ENCODE assay signal across 20 cellular contexts in the genomic region with DNA sequence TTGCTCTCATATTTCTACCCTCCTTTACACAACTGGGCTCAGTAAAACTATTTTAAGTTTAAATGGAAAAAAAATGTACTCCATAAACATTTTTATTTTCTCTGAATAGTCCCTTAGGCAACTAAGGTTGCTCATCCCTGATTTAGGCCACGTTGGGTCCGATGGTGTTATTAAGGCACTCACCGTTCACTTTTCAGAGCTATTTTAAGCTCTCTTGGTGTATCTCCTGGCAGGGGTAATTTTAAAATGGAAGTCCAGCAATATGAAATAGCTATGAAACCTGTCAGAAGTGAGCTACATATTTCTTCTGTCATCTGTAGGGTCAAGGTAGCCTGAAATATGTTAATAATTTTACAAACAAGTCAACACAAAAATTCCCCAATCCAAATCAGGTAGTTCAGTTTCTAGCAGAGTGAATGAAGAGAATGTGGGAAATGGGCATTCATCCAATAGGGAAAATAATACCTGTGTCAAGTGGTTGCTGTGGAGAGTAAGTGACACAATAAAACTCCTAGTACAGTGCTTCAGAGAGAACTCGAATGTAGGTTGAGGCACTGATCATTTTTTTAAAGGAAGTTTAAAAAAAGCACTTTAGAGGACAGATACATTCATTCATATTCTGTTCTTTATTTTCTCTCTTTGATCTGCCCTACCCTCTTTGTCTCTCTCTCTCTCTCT.
"Had no signal": no experiment of that assay in that cellular context is flagged by ENCODE, and none has a peak within 500 bp of the region (broad histone marks: within the 10 kb centered on the region; RNA-seq: fewer than 3 reads in every experiment).

No MANE protein-coding gene starts in this region.

- DNase-seq: activated CD4-positive, alpha-beta T cell treated with anti-CD3 and anti-CD28 coated beads for 1 hour; activated gamma-delta T cell treated with Interleukin-2 at 50 U/mL for 16 hours; activated T-cell treated with anti-CD3 and anti-CD28 coated beads, Interleukin-2, amount 50 U/mL, for 1 hour; anterior cingulate cortex; body of pancreas; effector CD4-positive, alpha-beta T cell; foreskin fibroblast; heart right ventricle; left colon; naive thymus-derived CD8-positive, alpha-beta T cell; stimulated activated CD4-positive, alpha-beta T cell treated with anti-CD3 and anti-CD28 coated beads, Interleukin-2, amount 100 ng/mL, for 48 hours; stimulated activated CD8-positive, alpha-beta memory T cell treated with anti-CD3 and anti-CD28 coated beads, Interleukin-4, amount 100 ng/mL, for 48 hours; stimulated activated naive B cell treated with anti-CD40 and anti-IgM and Interleukin-4, amounts not matched to agents 10 μg/mL and 1 μg/mL and 100 μg/mL, for 72 hours; transverse colon; uterus had no signal

- H3K4me1 Mint-ChIP-seq: activated naive CD4-positive, alpha-beta T cell treated with anti-CD3 and anti-CD28 coated beads, Interleukin-2, amount 50 U/mL, for 24 hours; mesothelial cell of epicardium; naive thymus-derived CD8-positive, alpha-beta T cell; neural progenitor cell; stimulated activated naive B cell treated with anti-CD40 and anti-IgM and Interleukin-4, amounts not matched to agents 10 μg/mL and 1 μg/mL and 100 μg/mL, for 72 hours had no signal

- H3K4me3 Mint-ChIP-seq: activated naive CD4-positive, alpha-beta T cell treated with anti-CD3 and anti-CD28 coated beads, Interleukin-2, amount 50 U/mL, for 24 hours; dendritic cell treated with granulocyte-macrophage colony-stimulating factor and Interleukin-4, amounts not matched to agents 40 ng/mL and 50 ng/mL, for 4 days; mesothelial cell of epicardium; naive thymus-derived CD8-positive, alpha-beta T cell; neural progenitor cell; stimulated activated naive B cell treated with anti-CD40 and anti-IgM and Interleukin-4, amounts not matched to agents 10 μg/mL and 1 μg/mL and 100 μg/mL, for 72 hours had no signal

- ATAC-seq: body of pancreas; left colon; naive thymus-derived CD8-positive, alpha-beta T cell; stimulated activated naive B cell treated with anti-CD40 and anti-IgM and Interleukin-4, amounts not matched to agents 10 μg/mL and 1 μg/mL and 100 μg/mL, for 72 hours had no signal

- H3K36me3 ChIP-seq: heart right ventricle, neural progenitor cell, transverse colon, uterus had no signal

- H3K27me3 Mint-ChIP-seq: activated naive CD4-positive, alpha-beta T cell treated with anti-CD3 and anti-CD28 coated beads, Interleukin-2, amount 50 U/mL, for 24 hours; dendritic cell treated with granulocyte-macrophage colony-stimulating factor and Interleukin-4, amounts not matched to agents 40 ng/mL and 50 ng/mL, for 4 days; stimulated activated naive B cell treated with anti-CD40 and anti-IgM and Interleukin-4, amounts not matched to agents 10 μg/mL and 1 μg/mL and 100 μg/mL, for 72 hours had no signal

- H3K36me3 Mint-ChIP-seq: activated naive CD4-positive, alpha-beta T cell treated with anti-CD3 and anti-CD28 coated beads, Interleukin-2, amount 50 U/mL, for 24 hours; stimulated activated naive B cell treated with anti-CD40 and anti-IgM and Interleukin-4, amounts not matched to agents 10 μg/mL and 1 μg/mL and 100 μg/mL, for 72 hours had no signal

- H3K4me3 ChIP-seq: body of pancreas, cardiac muscle cell, heart right ventricle, neural progenitor cell, transverse colon, uterus had no signal

- H3K27me3 ChIP-seq: body of pancreas, cardiac muscle cell, heart right ventricle, neural progenitor cell, transverse colon, uterus had no signal

- H3K4me1 ChIP-seq: body of pancreas, neural progenitor cell, transverse colon, uterus had no signal

- H3K27ac ChIP-seq: cardiac muscle cell, heart right ventricle, neural progenitor cell, transverse colon, uterus had no signal

- H3K9me3 ChIP-seq: uterus had no signal

- H3K27ac Mint-ChIP-seq: activated naive CD4-positive, alpha-beta T cell treated with anti-CD3 and anti-CD28 coated beads, Interleukin-2, amount 50 U/mL, for 24 hours; dendritic cell treated with granulocyte-macrophage colony-stimulating factor and Interleukin-4, amounts not matched to agents 40 ng/mL and 50 ng/mL, for 4 days; mesothelial cell of epicardium; naive thymus-derived CD8-positive, alpha-beta T cell; neural progenitor cell; stimulated activated naive B cell treated with anti-CD40 and anti-IgM and Interleukin-4, amounts not matched to agents 10 μg/mL and 1 μg/mL and 100 μg/mL, for 72 hours had no signal
